27 cellular contexts compared by ENCODE assay signal in genomic region chr19:44686896-44687295, GRCh38. TPM values are rescaled to one million over a fixed set of nuclear protein-coding genes. Genes with fewer than 3 reads are reported as not detected.
"Had no signal": no experiment of that assay in that cellular context is flagged by ENCODE, and none has a peak within 500 bp of the region (broad histone marks: within the 10 kb centered on the region; RNA-seq: fewer than 3 reads in every experiment).

No MANE protein-coding gene starts in this region.

- ATAC-seq: activated CD8-positive, alpha-beta memory T cell treated with anti-CD3 and anti-CD28 coated beads, Interleukin-2, amount 10 ng/mL, durations not matched to agents 7 days and 5 days had no signal

- H3K27me3 ChIP-seq: breast epithelium had no signal

- H3K36me3 ChIP-seq: breast epithelium had no signal

- H3K4me1 ChIP-seq: breast epithelium had no signal

- DNase-seq: activated B cell treated with CpG ODN at 0.5 μM for 24 hours; activated CD4-positive, alpha-beta T cell treated with anti-CD3 and anti-CD28 coated beads for 1 hour; activated CD4-positive, alpha-beta T cell treated with anti-CD3 and anti-CD28 coated beads, Interleukin-2, amount 10 ng/mL, durations not matched to agents 24 days and 14 days; activated CD4-positive, alpha-beta T cell treated with anti-CD3 and anti-CD28 coated beads, Interleukin-2, amount 50 U/mL, for 48 hours; activated CD8-positive, alpha-beta memory T cell treated with anti-CD3 and anti-CD28 coated beads, Interleukin-2, amount 10 ng/mL, durations not matched to agents 7 days and 5 days; activated effector memory CD4-positive, alpha-beta T cell treated with Interleukin-2 at 50 U/mL for 16 hours; activated naive CD4-positive, alpha-beta T cell; activated T-cell treated with anti-CD3 and anti-CD28 coated beads, Interleukin-2, amount 50 U/mL, for 24 hours; caudate nucleus; NCI-H1092; NCI-H1417; NCI-H1930; NCI-H2171; NCI-H226; NCI-H526 treated with DMSO at 0.1 percent for 48 hours; NK-92 treated with Interleukin-12 subunit alpha and Interleukin-12 subunit beta, amount 100 ng/mL, for 24 hours; OCI-M1; SHP77 treated with DMSO at 0.1 percent for 48 hours; T-helper 2 cell; T1000 had no signal

- H3K27ac ChIP-seq: breast epithelium had no signal

- H3K9me3 ChIP-seq: breast epithelium had no signal

- H3K4me3 ChIP-seq: breast epithelium had no signal

- FAIRE-seq: RCC 7860, TTC549 had no signal

RNA-seq across cellular contexts. Expression of gene CEACAM16, which starts 12.1 kb away (rescaled TPM):
- total RNA-seq: activated B cell treated with CpG ODN at 0.5 μM for 24 hours; activated CD4-positive, alpha-beta T cell treated with anti-CD3 and anti-CD28 coated beads, Interleukin-2, amount 10 ng/mL, durations not matched to agents 24 days and 14 days; activated CD8-positive, alpha-beta memory T cell treated with anti-CD3 and anti-CD28 coated beads, Interleukin-2, amount 10 ng/mL, durations not matched to agents 7 days and 5 days; activated T-helper 1 cell treated with anti-CD3 and anti-CD28 coated beads, Interleukin-12 subunit alpha, Interleukin-12 subunit beta, Interleukin-2, Interleukin-4 antibody, amounts not matched to agents 30 ng/mL and 10 ng/mL and 1 ng/mL, durations not matched to agents 14 hours and 24 hours and 36 hours; breast epithelium; MCF 10A; NCI-H460 had no signal
- polyA plus RNA-seq: aorta had no signal

RNA-seq across cellular contexts. Expression of gene CEACAM19, which starts 15.6 kb away (rescaled TPM):
- total RNA-seq: activated B cell treated with CpG ODN at 0.5 μM for 24 hours had no signal

RNA-seq across cellular contexts. Expression of gene PVR, which starts 43.2 kb away (rescaled TPM):
- total RNA-seq: activated B cell treated with CpG ODN at 0.5 μM for 24 hours had no signal
